In genomic region chr17:82962163-82962720, GRCh38 we compare ENCODE assay signal across 14 cellular contexts.
DNase-seq lines count a peak whose midpoint lies in the region; ATAC-seq, FAIRE-seq and TF ChIP-seq lines count a peak whose summit lies in the region.
"Had no signal": no experiment of that assay in that cellular context is flagged by ENCODE, and none has a peak within 500 bp of the region (broad histone marks: within the 10 kb centered on the region; RNA-seq: fewer than 3 reads in every experiment).

No MANE protein-coding gene starts in this region.

- peaks cover 7% of the 10 kb centered on the region for H3K4me1 Mint-ChIP-seq in neural progenitor cell

- TF ChIP-seq EP300 in K562 (IDR thresholded peaks at IDR 0.05; ENCODE audit: low read length): no peak
- no peak for TF ChIP-seq EP300 in SK-N-SH (IDR thresholded peaks at IDR 0.05; ENCODE audit: borderline replicate concordance in 1 of 2, low read depth in 1 of 2, low read length in 1 of 2)

- no TSS peak for BruUV-seq in K562 (replicated peaks; lab: Mats Ljungman, UMichigan)

- POLR2A ChIA-PET in K562 (lab: Yijun Ruan, JAX) (no interaction called here), SK-N-SH (lab: Yijun Ruan, JAX) (no interaction called here)

- no peak for ATAC-seq in K562

- H3K4me2 ChIP-seq in K562 (ENCODE audit: insufficient read depth, low read length) (no peak overlapping the region), neural progenitor cell (no peak overlapping the region), SK-N-SH (no peak overlapping the region)

- H3K9ac ChIP-seq in K562 (ENCODE audit: insufficient read depth in 1 of 2, low read depth in 2 of 2, low read length in 2 of 2) (no peak overlapping the region), neural progenitor cell (no peak overlapping the region), SK-N-SH (no peak overlapping the region)

- H3K4me1 ChIP-seq in K562 (replicated peaks in 1 of 2; ENCODE audit: control insufficient read depth in 2 of 2, insufficient read depth in 2 of 2, low read length in 2 of 2) (peaks cover 0 to 22% of the 10 kb centered on the region in 2 experiments; a peak in 1 of 5 replicates), neural progenitor cell (peaks cover 4% of the 10 kb centered on the region), breast epithelium (no peaks in the 10 kb centered on the region), SK-N-SH (ENCODE audit: control insufficient read depth in 1 of 2, insufficient read depth in 2 of 2, low read depth in 1 of 2, low read length in 1 of 2) (no peaks in the 10 kb centered on the region)

- H3K27me3 ChIP-seq in K562 (ENCODE audit: control insufficient read depth in 2 of 2, insufficient read depth in 2 of 2, low read length in 2 of 2) (no peaks in the 10 kb centered on the region), neural progenitor cell (no peaks in the 10 kb centered on the region), breast epithelium (no peaks in the 10 kb centered on the region), SK-N-SH (ENCODE audit: insufficient read depth) (no peaks in the 10 kb centered on the region)
- H3K27me3 ChIP-seq: gastroesophageal sphincter had no signal

- H3K36me3 Mint-ChIP-seq in neural progenitor cell: peaks cover 14% of the 10 kb centered on the region

- no peak overlapping the region for H3K27ac ChIP-seq in K562 (ENCODE audit: extremely low read depth, low read depth, low read length)
- H3K27ac ChIP-seq in neural progenitor cell: no peak overlapping the region
- no peak overlapping the region for H3K27ac ChIP-seq in breast epithelium
- no peak overlapping the region for H3K27ac ChIP-seq in SK-N-SH (ENCODE audit: low read depth in 2 of 2, low read length in 1 of 2)

- in situ Hi-C loops in K562 (cut with MboI): no loop called here

- TF ChIP-seq POLR2A in K562 (conservative IDR thresholded peaks at IDR 0.05) (no peak), breast epithelium (IDR thresholded peaks at IDR 0.05) (no peak)

- TF ChIP-seq CTCF in K562 (IDR thresholded peaks at IDR 0.05 in 2 of 3, conservative IDR thresholded peaks at IDR 0.05 in 1 of 3; ENCODE audit: insufficient read depth in 2 of 3, low read depth in 1 of 3, low read length in 3 of 3) (no peak), neural progenitor cell (IDR thresholded peaks at IDR 0.05) (no peak), breast epithelium (IDR thresholded peaks at IDR 0.05) (no peak), SK-N-SH (IDR thresholded peaks at IDR 0.05) (no peak)

- no peaks in the 10 kb centered on the region for H3K9me3 Mint-ChIP-seq in neural progenitor cell
- H3K9me3 Mint-ChIP-seq: activated naive CD4-positive, alpha-beta T cell treated with anti-CD3 and anti-CD28 coated beads for 36 hours; mesothelial cell of epicardium had no signal

- intact Hi-C loops in K562 (cut with micrococcal nuclease): no loop called here
- intact Hi-C loops in breast epithelium (cut with DNase I; ENCODE audit: low total_unique reads): no loop called here

- CTCF ChIA-PET in K562 (lab: Yijun Ruan, JAX; ENCODE audit: low intra/inter-chr PET ratio) (no interaction called here), SK-N-SH (lab: Yijun Ruan, JAX) (interaction anchor here (0.7 to 1.2 kb wide), 2 partner anchors 37 to 147 kb away, joined by 3 read pairs; no protein-coding TSS in a partner anchor)

- peak overlapping the region; percentile 78 for H3K27ac Mint-ChIP-seq in neural progenitor cell
- H3K27ac Mint-ChIP-seq: activated naive CD4-positive, alpha-beta T cell treated with anti-CD3 and anti-CD28 coated beads for 36 hours had no signal

- no peak overlapping the region for H3K4me3 Mint-ChIP-seq in neural progenitor cell
- H3K4me3 Mint-ChIP-seq: activated naive CD4-positive, alpha-beta T cell treated with anti-CD3 and anti-CD28 coated beads for 36 hours had no signal

- peaks cover 8% of the 10 kb centered on the region for H3K27me3 Mint-ChIP-seq in neural progenitor cell (ENCODE audit: insufficient read depth, low read depth)

- TF ChIP-seq RAD21 in K562 (CRISPR knock-in tag; conservative IDR thresholded peaks at IDR 0.05 in 1 of 2, IDR thresholded peaks at IDR 0.05 in 1 of 2) (no peak), SK-N-SH (IDR thresholded peaks at IDR 0.05; ENCODE audit: low read length) (no peak)

- peaks cover 4% of the 10 kb centered on the region for H3K9me3 ChIP-seq in K562 (replicated peaks; ENCODE audit: control insufficient read depth, insufficient read depth, low read depth, low read length)
- H3K9me3 ChIP-seq in neural progenitor cell (ENCODE audit: low read depth): no peaks in the 10 kb centered on the region
- H3K9me3 ChIP-seq in breast epithelium: no peaks in the 10 kb centered on the region
- no peaks in the 10 kb centered on the region for H3K9me3 ChIP-seq in SK-N-SH
- H3K9me3 ChIP-seq: gastroesophageal sphincter had no signal

- H3K79me2 ChIP-seq in K562 (ENCODE audit: control insufficient read depth, insufficient read depth, low read length) (no peaks in the 10 kb centered on the region), neural progenitor cell (ENCODE audit: low read depth) (no peaks in the 10 kb centered on the region), SK-N-SH (ENCODE audit: insufficient read depth) (no peaks in the 10 kb centered on the region)

- H3K4me3 ChIP-seq in K562: no peak overlapping the region
- no peak overlapping the region for H3K4me3 ChIP-seq in neural progenitor cell
- no peak overlapping the region for H3K4me3 ChIP-seq in breast epithelium
- no peak overlapping the region for H3K4me3 ChIP-seq in SK-N-SH (ENCODE audit: low read depth in 2 of 2, low read length in 1 of 2)

- DNase-seq in AG20443 (ENCODE audit: low spot score) (peak; percentile 56), HT1080 (ENCODE audit: low read depth) (peak; percentile 8), K562 (ENCODE audit: extremely low read depth in 1 of 4, low spot score in 3 of 4) (no peak), neural progenitor cell (ENCODE audit: low spot score) (no peak), putamen (ENCODE audit: low spot score) (no peak), breast epithelium (ENCODE audit: low spot score in 2 of 2) (no peak), SK-N-SH (no peak), H4 (ENCODE audit: low spot score) (no peak)
- DNase-seq: activated CD4-positive, alpha-beta T cell treated with anti-CD3 and anti-CD28 coated beads, Interleukin-2, amount 50 U/mL, for 4 hours; activated naive CD4-positive, alpha-beta T cell treated with anti-CD3 and anti-CD28 coated beads for 36 hours; DMS79 treated with DMSO at 0.1 percent for 48 hours; NCI-H2081 treated with DMSO at 0.1 percent for 48 hours had no signal

- 49% methylated on average over 17 of the region's 21 CpGs for WGBS in K562 (ENCODE audit: insufficient coverage, low coverage, missing lambda C conversion rate)
- WGBS in SK-N-SH (ENCODE audit: low lambda C conversion rate): 91% methylated on average over 19 of the region's 21 CpGs

- no peak overlapping the region for H2AFZ ChIP-seq in K562 (ENCODE audit: low read depth, low read length)
- no peak overlapping the region for H2AFZ ChIP-seq in neural progenitor cell (replicated peaks)
- no peak overlapping the region for H2AFZ ChIP-seq in SK-N-SH (ENCODE audit: low read depth)

- no peaks in the 10 kb centered on the region for H3K9me2 ChIP-seq in SK-N-SH

- H3F3A ChIP-seq in neural progenitor cell (ENCODE audit: low read depth): peaks cover 6% of the 10 kb centered on the region
- no peaks in the 10 kb centered on the region for H3F3A ChIP-seq in SK-N-SH (replicated peaks; ENCODE audit: insufficient read depth)

- no peaks in the 10 kb centered on the region for H3K9me1 ChIP-seq in K562 (ENCODE audit: control insufficient read depth, insufficient read depth, low read length)

- no peak for FAIRE-seq in K562 (lab: Jason Lieb, UNC)

- H3K36me3 ChIP-seq in K562 (ENCODE audit: control insufficient read depth, insufficient read depth, low read length) (peaks cover 6% of the 10 kb centered on the region; the same call in 2 of the 3 replicates), neural progenitor cell (no peaks in the 10 kb centered on the region), breast epithelium (no peaks in the 10 kb centered on the region), SK-N-SH (replicated peaks in 1 of 2; ENCODE audit: control insufficient read depth in 1 of 2, insufficient read depth in 2 of 2, low read length in 1 of 2) (no peaks in the 10 kb centered on the region)
- H3K36me3 ChIP-seq: gastroesophageal sphincter had no signal

- no peaks in the 10 kb centered on the region for H4K20me1 ChIP-seq in K562 (replicated peaks; ENCODE audit: control insufficient read depth, insufficient read depth, low read length)
- H4K20me1 ChIP-seq in neural progenitor cell (ENCODE audit: low read depth): no peaks in the 10 kb centered on the region
- H4K20me1 ChIP-seq in SK-N-SH (ENCODE audit: insufficient read depth): no peaks in the 10 kb centered on the region

TF ChIP-seq in SK-N-SH, 30 proteins besides CTCF, POLR2A, EP300 and RAD21:
- TF ChIP-seq MXI1 (IDR thresholded peaks at IDR 0.05; ENCODE audit: low read depth, low read length) (no peak), NFIC (IDR thresholded peaks at IDR 0.05; ENCODE audit: borderline replicate concordance) (no peak), MEF2A (IDR thresholded peaks at IDR 0.05; ENCODE audit: borderline replicate concordance, low read depth) (no peak), TEAD4 (IDR thresholded peaks at IDR 0.05; ENCODE audit: borderline replicate concordance, insufficient read depth) (no peak), YY1 (IDR thresholded peaks at IDR 0.05; ENCODE audit: low read depth) (no peak), CHD2 (IDR thresholded peaks at IDR 0.05; ENCODE audit: low read length, partially characterized antibody) (no peak), ELF1 (IDR thresholded peaks at IDR 0.05) (no peak), GATA2 (CRISPR knock-in tag; IDR thresholded peaks at IDR 0.05) (no peak), SMC3 (IDR thresholded peaks at IDR 0.05; ENCODE audit: low read depth, low read length) (no peak), NRF1 (IDR thresholded peaks at IDR 0.05; ENCODE audit: low read depth, low read length) (no peak), FOXJ3 (CRISPR knock-in tag; IDR thresholded peaks at IDR 0.05) (no peak), FOXM1 (IDR thresholded peaks at IDR 0.05; ENCODE audit: low read depth) (no peak), TAF1 (IDR thresholded peaks at IDR 0.05; ENCODE audit: borderline replicate concordance, low read depth, low read length) (no peak)
- TF ChIP-seq, protein P1, sequence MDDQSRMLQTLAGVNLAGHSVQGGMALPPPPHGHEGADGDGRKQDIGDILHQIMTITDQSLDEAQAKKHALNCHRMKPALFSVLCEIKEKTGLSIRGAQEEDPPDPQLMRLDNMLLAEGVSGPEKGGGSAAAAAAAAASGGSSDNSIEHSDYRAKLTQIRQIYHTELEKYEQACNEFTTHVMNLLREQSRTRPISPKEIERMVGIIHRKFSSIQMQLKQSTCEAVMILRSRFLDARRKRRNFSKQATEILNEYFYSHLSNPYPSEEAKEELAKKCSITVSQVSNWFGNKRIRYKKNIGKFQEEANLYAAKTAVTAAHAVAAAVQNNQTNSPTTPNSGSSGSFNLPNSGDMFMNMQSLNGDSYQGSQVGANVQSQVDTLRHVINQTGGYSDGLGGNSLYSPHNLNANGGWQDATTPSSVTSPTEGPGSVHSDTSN (IDR thresholded peaks at IDR 0.05): no peak

Comparison
In these comparisons a context has a peak if more than half of its experiments do, and no peak if none do; other contexts are left out.
1. DNase-seq: peak in AG20443 (single experiment) and HT1080 (single experiment); none in K562 (0 of 4), neural progenitor cell (single experiment), putamen (single experiment), breast epithelium (0 of 2), SK-N-SH (single experiment) and H4 (single experiment).